Comparison of ENCODE assay signal across 1 cellular context in genomic region chr14:51868405-51868804, GRCh38.
TF ChIP-seq lines count a peak whose summit lies in the region.

No MANE protein-coding gene starts in this region.

TF ChIP-seq in GM12878, 131 proteins besides CTCF, POLR2A, EP300 and RAD21 (continued from another document):
- TF ChIP-seq, protein P1, sequence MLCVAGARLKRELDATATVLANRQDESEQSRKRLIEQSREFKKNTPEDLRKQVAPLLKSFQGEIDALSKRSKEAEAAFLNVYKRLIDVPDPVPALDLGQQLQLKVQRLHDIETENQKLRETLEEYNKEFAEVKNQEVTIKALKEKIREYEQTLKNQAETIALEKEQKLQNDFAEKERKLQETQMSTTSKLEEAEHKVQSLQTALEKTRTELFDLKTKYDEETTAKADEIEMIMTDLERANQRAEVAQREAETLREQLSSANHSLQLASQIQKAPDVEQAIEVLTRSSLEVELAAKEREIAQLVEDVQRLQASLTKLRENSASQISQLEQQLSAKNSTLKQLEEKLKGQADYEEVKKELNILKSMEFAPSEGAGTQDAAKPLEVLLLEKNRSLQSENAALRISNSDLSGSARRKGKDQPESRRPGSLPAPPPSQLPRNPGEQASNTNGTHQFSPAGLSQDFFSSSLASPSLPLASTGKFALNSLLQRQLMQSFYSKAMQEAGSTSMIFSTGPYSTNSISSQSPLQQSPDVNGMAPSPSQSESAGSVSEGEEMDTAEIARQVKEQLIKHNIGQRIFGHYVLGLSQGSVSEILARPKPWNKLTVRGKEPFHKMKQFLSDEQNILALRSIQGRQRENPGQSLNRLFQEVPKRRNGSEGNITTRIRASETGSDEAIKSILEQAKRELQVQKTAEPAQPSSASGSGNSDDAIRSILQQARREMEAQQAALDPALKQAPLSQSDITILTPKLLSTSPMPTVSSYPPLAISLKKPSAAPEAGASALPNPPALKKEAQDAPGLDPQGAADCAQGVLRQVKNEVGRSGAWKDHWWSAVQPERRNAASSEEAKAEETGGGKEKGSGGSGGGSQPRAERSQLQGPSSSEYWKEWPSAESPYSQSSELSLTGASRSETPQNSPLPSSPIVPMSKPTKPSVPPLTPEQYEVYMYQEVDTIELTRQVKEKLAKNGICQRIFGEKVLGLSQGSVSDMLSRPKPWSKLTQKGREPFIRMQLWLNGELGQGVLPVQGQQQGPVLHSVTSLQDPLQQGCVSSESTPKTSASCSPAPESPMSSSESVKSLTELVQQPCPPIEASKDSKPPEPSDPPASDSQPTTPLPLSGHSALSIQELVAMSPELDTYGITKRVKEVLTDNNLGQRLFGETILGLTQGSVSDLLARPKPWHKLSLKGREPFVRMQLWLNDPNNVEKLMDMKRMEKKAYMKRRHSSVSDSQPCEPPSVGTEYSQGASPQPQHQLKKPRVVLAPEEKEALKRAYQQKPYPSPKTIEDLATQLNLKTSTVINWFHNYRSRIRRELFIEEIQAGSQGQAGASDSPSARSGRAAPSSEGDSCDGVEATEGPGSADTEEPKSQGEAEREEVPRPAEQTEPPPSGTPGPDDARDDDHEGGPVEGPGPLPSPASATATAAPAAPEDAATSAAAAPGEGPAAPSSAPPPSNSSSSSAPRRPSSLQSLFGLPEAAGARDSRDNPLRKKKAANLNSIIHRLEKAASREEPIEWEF (IDR thresholded peaks at IDR 0.05; ENCODE audit: insufficient replicate concordance, low read depth, low read length), result no peak
- no peak for TF ChIP-seq HDAC2 (IDR thresholded peaks at IDR 0.05)
- TF ChIP-seq ZNF384 (IDR thresholded peaks at IDR 0.05; ENCODE audit: borderline replicate concordance, low read depth, low read length), result no peak
